12 cellular contexts compared by ENCODE assay signal in the genomic region with DNA sequence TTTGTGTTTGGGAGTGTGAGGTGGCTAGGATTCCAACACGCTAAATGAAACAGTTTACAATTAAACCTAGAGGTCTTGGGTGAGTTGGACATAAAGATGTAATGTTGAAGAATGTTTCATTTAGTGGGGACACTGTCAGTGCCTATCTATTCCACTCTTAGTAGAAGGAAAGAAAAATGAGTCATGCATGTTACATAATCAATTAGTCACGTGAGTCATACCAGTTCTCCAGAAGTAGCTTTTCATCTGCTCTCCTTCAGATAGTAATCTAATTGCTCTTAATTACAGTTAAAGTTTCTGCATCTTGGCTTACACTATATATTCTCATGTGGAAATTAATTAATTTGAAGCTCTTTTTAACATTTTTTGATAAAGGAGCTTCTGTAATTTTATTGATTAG.
DNase-seq lines count a peak whose midpoint lies in the region; ATAC-seq and TF ChIP-seq lines count a peak whose summit lies in the region.
"Had no signal": no experiment of that assay in that cellular context is flagged by ENCODE, and none has a peak within 500 bp of the region (broad histone marks: within the 10 kb centered on the region; RNA-seq: fewer than 3 reads in every experiment).

No MANE protein-coding gene starts in this region.

- no peaks in the 10 kb centered on the region for H3K36me3 ChIP-seq in RWPE2 (ENCODE audit: low read depth)

- no peak overlapping the region for H3K27ac Mint-ChIP-seq in stimulated activated memory B cell treated with anti-CD40 and anti-IgM and Interleukin-4, amounts not matched to agents 10 μg/mL and 1 μg/mL and 100 μg/mL, for 72 hours
- H3K27ac Mint-ChIP-seq: activated naive CD8-positive, alpha-beta T cell had no signal

- TF ChIP-seq CTCF in RWPE2 (IDR thresholded peaks at IDR 0.05; ENCODE audit: poor library complexity, severe bottlenecking): no peak

- H3K36me3 Mint-ChIP-seq in stimulated activated memory B cell treated with anti-CD40 and anti-IgM and Interleukin-4, amounts not matched to agents 10 μg/mL and 1 μg/mL and 100 μg/mL, for 72 hours: no peaks in the 10 kb centered on the region
- H3K36me3 Mint-ChIP-seq: activated naive CD8-positive, alpha-beta T cell had no signal

- H3K9me3 Mint-ChIP-seq in stimulated activated memory B cell treated with anti-CD40 and anti-IgM and Interleukin-4, amounts not matched to agents 10 μg/mL and 1 μg/mL and 100 μg/mL, for 72 hours: no peaks in the 10 kb centered on the region

- peaks cover 22% of the 10 kb centered on the region for H3K4me1 ChIP-seq in RWPE2 (ENCODE audit: insufficient read depth, poor library complexity, severe bottlenecking)

- no peak overlapping the region for H3K27ac ChIP-seq in RWPE2 (ENCODE audit: poor library complexity, severe bottlenecking)

- DNase-seq in activated CD4-positive, CD25-positive, alpha-beta regulatory T cell treated with anti-CD3 and anti-CD28 coated beads, Interleukin-2, amount 50 U/mL, for 72 hours: no peak
- DNase-seq in RWPE2 (ENCODE audit: low spot score) (no peak), fibroblast of gingiva (ENCODE audit: low read depth) (peak; percentile 8), UCSD-AML1 (lab: John Stamatoyannopoulos, UW; ENCODE audit: unreplicated experiment) (no peak), hepatic stellate cell (ENCODE audit: low spot score) (no peak)
- DNase-seq: activated CD4-positive, alpha-beta T cell treated with anti-CD3 and anti-CD28 coated beads for 48 hours; Karpas-422 had no signal

- H3K4me1 Mint-ChIP-seq in stimulated activated memory B cell treated with anti-CD40 and anti-IgM and Interleukin-4, amounts not matched to agents 10 μg/mL and 1 μg/mL and 100 μg/mL, for 72 hours: no peaks in the 10 kb centered on the region

- no peak overlapping the region for H3K4me3 Mint-ChIP-seq in stimulated activated memory B cell treated with anti-CD40 and anti-IgM and Interleukin-4, amounts not matched to agents 10 μg/mL and 1 μg/mL and 100 μg/mL, for 72 hours
- H3K4me3 Mint-ChIP-seq: activated naive CD8-positive, alpha-beta T cell had no signal

- H3K4me3 ChIP-seq in RWPE2 (ENCODE audit: severe bottlenecking): no peak overlapping the region
- H3K4me3 ChIP-seq: skin epidermis had no signal

- no peaks in the 10 kb centered on the region for H3K27me3 ChIP-seq in RWPE2 (ENCODE audit: insufficient read depth, poor library complexity, severe bottlenecking)

- H3K9me3 ChIP-seq in RWPE2 (ENCODE audit: severe bottlenecking): no peaks in the 10 kb centered on the region

- ATAC-seq in activated CD4-positive, CD25-positive, alpha-beta regulatory T cell treated with anti-CD3 and anti-CD28 coated beads, Interleukin-2, amount 50 U/mL, for 24 hours: peak; percentile 20 to 38
- ATAC-seq in RWPE2 (ENCODE audit: low read depth): peak; percentile 61; the same call in 2 of the 3 replicates
- no peak for ATAC-seq in HG03442 (IDR thresholded peaks at IDR 0.05; ENCODE audit: unreplicated experiment)
- ATAC-seq in stimulated activated memory B cell treated with anti-CD40 and anti-IgM and Interleukin-4, amounts not matched to agents 10 μg/mL and 1 μg/mL and 100 μg/mL, for 72 hours: no peak

- H3K27me3 Mint-ChIP-seq in stimulated activated memory B cell treated with anti-CD40 and anti-IgM and Interleukin-4, amounts not matched to agents 10 μg/mL and 1 μg/mL and 100 μg/mL, for 72 hours: peaks cover 26% of the 10 kb centered on the region

Comparison
In these comparisons a context has a peak if more than half of its experiments do, and no peak if none do; other contexts are left out.
1. ATAC-seq: peak in activated CD4-positive, CD25-positive, alpha-beta regulatory T cell treated with anti-CD3 and anti-CD28 coated beads, Interleukin-2, amount 50 U/mL, for 24 hours (2 of 2) and RWPE2 (single experiment); none in HG03442 (single experiment) and stimulated activated memory B cell treated with anti-CD40 and anti-IgM and Interleukin-4, amounts not matched to agents 10 μg/mL and 1 μg/mL and 100 μg/mL, for 72 hours (single experiment).